ENCODE assay signal across 10 cellular contexts in the genomic region with DNA sequence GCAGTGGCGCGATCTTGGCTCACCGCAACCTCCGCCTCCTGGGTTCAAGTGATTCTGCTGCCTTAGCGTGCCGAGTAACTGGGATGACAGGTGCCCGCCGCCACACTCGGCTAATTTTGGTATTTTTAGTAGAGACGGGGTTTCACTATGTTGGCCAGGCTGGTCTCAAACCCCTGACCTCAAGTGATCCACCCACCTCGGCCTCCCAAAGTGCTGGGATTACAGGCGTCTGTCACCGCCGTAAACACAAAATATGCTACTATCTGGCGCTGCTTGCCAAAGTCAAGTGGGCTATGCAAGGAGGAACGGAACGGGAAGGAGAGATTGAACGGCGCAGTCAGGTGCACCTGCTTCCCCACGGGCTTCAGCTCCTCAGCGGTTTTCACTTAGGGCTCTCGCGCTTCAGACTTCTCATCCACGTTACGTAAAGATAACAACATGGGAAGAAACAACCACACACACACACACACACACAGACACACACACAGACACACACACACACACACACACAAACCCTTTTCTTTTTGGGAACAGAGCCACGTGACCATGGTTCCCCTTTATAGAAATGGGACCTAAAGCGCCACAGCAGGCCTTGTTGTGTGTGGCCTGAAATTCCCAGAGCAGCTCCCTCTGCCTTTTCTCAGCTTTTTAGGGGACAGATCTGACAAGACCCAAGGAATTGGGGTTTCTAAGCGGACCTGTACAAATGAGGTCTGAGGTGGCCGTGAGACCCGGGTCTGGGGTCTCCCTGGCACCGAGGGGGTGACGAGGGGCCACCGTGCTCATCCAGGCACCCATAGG. TPM values are rescaled to one million over a fixed set of nuclear protein-coding genes. Genes with fewer than 3 reads are reported as not detected.
A peak's percentile ranks its signal among the peaks of the same experiment; 100 is the strongest.
DNase-seq lines count a peak whose midpoint lies in the region; ATAC-seq and TF ChIP-seq lines count a peak whose summit lies in the region.
"Had no signal": no experiment of that assay in that cellular context is flagged by ENCODE, and none has a peak within 500 bp of the region (broad histone marks: within the 10 kb centered on the region; RNA-seq: fewer than 3 reads in every experiment).

No MANE protein-coding gene starts in this region.

- H3K4me3 ChIP-seq in GM12865 (ENCODE audit: low read depth, low read length) (peak overlapping the region; percentile 93), tibial nerve (peak overlapping the region in 3 of 4 donors; percentile 15 to 50 (median 46)), osteoblast (ENCODE audit: insufficient read depth, low read length) (no peak overlapping the region)

- no peaks in the 10 kb centered on the region for H3K79me2 ChIP-seq in osteoblast (ENCODE audit: insufficient read depth, low read length)

- no peaks in the 10 kb centered on the region for H4K20me1 ChIP-seq in osteoblast (ENCODE audit: insufficient read depth, low read length)

- H3K4me1 Mint-ChIP-seq in immature natural killer cell = peaks cover 20 to 28% of the 10 kb centered on the region in 2 donors
- H3K4me1 Mint-ChIP-seq: neural crest cell had no signal

- peak overlapping the region; percentile 92 to 99 (median 98) for H3K4me3 Mint-ChIP-seq in immature natural killer cell
- H3K4me3 Mint-ChIP-seq: neural crest cell had no signal

- ATAC-seq in HG03342 (IDR thresholded peaks at IDR 0.05; ENCODE audit: unreplicated experiment) = peak; percentile 26

- H3K4me1 ChIP-seq in tibial nerve (no peaks in the 10 kb centered on the region), osteoblast (ENCODE audit: insufficient read depth, low read length) (no peaks in the 10 kb centered on the region)

- DNase-seq in GM12865 (ENCODE audit: low read depth) (peak; percentile 81), immature natural killer cell (peak; percentile 37 to 48 (median 48)), tibial nerve (ENCODE audit: low spot score in 2 of 2) (peak in 1 of 2 donors; percentile 64), NCI-H2196 (lab: John Stamatoyannopoulos, UW; ENCODE audit: unreplicated experiment) (no peak), NCI-H1694 (lab: John Stamatoyannopoulos, UW) (no peak), osteoblast (ENCODE audit: insufficient read length, low spot score, missing footprints) (no peak)
- DNase-seq in activated CD4-positive, alpha-beta T cell treated with anti-CD3 and anti-CD28 coated beads for 48 hours = peak; percentile 73

- 77 to 80% methylated on average over 32 to 33 of the region's 33 CpGs for WGBS in tibial nerve, 2 donors

- no peak for TF ChIP-seq POLR2A in tibial nerve (IDR thresholded peaks at IDR 0.05)

- peaks cover 17 to 25% (median 25%) of the 10 kb centered on the region in 3 donors for H3K27me3 Mint-ChIP-seq in immature natural killer cell (ENCODE audit: low read depth in 3 of 3)

- H3K4me2 ChIP-seq in osteoblast (ENCODE audit: insufficient read depth, low read length) = no peak overlapping the region

- H3K36me3 Mint-ChIP-seq in immature natural killer cell = peaks cover 0 to 9% (median 4%) of the 10 kb centered on the region in 3 donors

- H3K9me3 ChIP-seq in tibial nerve (no peaks in the 10 kb centered on the region), osteoblast (ENCODE audit: low read depth, low read length) (no peaks in the 10 kb centered on the region)

- H3K9me3 Mint-ChIP-seq in immature natural killer cell = no peaks in the 10 kb centered on the region
- H3K9me3 Mint-ChIP-seq: neural crest cell had no signal

- TF ChIP-seq EP300 in tibial nerve (IDR thresholded peaks at IDR 0.05) = no peak

- no peak overlapping the region for H2AFZ ChIP-seq in osteoblast (ENCODE audit: low read length)

- H3K36me3 ChIP-seq in tibial nerve (no peaks in the 10 kb centered on the region), osteoblast (ENCODE audit: insufficient read depth, low read length) (no peaks in the 10 kb centered on the region)

- peak overlapping the region; percentile 99 to 100 (median 99) for H3K27ac Mint-ChIP-seq in immature natural killer cell

- H3K27ac ChIP-seq in tibial nerve = peak overlapping the region in 3 of 4 donors; percentile 50 to 71 (median 68)
- H3K27ac ChIP-seq in osteoblast (ENCODE audit: low read depth, low read length) = no peak overlapping the region

- no peaks in the 10 kb centered on the region for H3K27me3 ChIP-seq in tibial nerve
- no peaks in the 10 kb centered on the region for H3K27me3 ChIP-seq in osteoblast (ENCODE audit: insufficient read depth, low read length)

- TF ChIP-seq CTCF in GM12865 (IDR thresholded peaks at IDR 0.05; ENCODE audit: insufficient read depth, low read depth, low read length, missing control alignments) (no peak), tibial nerve (IDR thresholded peaks at IDR 0.05) (no peak), osteoblast (IDR thresholded peaks at IDR 0.05; ENCODE audit: extremely low read depth, low read depth, low read length) (no peak)

RNA-seq across cellular contexts. Expression of a gene that starts 1.5 kb away (rescaled TPM):
- polyA plus RNA-seq in immature natural killer cell = 100 to 1,000 TPM in 2 of 3 donors, 10 to 100 TPM in 1; 96.8 to 232 (median 119) TPM
- 1 to 10 TPM in 3 of 4 donors, under 1 TPM in 1; 0.84 to 2.8 (median 1.2) TPM for total RNA-seq in tibial nerve
- total RNA-seq in osteoblast = under 0.01 TPM in 1 of 2 replicates, not detected in the other
- total RNA-seq: astrocyte, neural crest cell had no signal

RNA-seq across cellular contexts. Expression of a gene that starts 56.0 kb away (rescaled TPM):
- polyA plus RNA-seq in immature natural killer cell = 10 to 100 TPM; 13.3 to 50.1 (median 15.4) TPM
- 100 to 1,000 TPM in 1 of 4 donors, 10 to 100 TPM in 3; 58.3 to 139 (median 72.6) TPM for total RNA-seq in tibial nerve
- 17.7 and 18.5 TPM in 2 replicates for total RNA-seq in osteoblast

Comparison
In these comparisons a context has a peak if more than half of its experiments do, and no peak if none do; other contexts are left out.
1. DNase-seq: peak in GM12865 (single experiment), activated CD4-positive, alpha-beta T cell treated with anti-CD3 and anti-CD28 coated beads for 48 hours (single experiment) and immature natural killer cell (3 of 3); none in NCI-H2196 (single experiment), NCI-H1694 (single experiment) and osteoblast (single experiment).